15 cellular contexts compared by ENCODE assay signal in the genomic region with DNA sequence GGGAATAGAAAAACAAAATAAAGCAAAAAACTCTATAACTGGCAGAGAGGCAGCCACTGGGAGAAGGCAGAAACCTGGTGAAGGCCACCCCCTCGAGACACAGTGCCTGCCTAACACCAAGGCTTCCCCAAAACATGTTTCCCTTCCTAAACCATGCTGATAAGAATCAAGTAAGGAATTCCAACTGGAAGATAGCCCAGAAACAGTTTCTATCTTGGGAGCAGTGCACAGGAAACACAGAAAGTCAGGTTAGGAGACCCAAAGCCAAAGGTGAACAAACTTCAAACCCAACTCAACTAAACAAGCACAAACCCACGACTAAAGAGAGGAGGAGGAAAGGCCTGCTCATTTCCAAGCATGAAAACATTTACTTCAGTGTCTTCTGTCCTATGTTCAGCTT.
DNase-seq lines count a peak whose midpoint lies in the region; ATAC-seq and TF ChIP-seq lines count a peak whose summit lies in the region.
"Had no signal": no experiment of that assay in that cellular context is flagged by ENCODE, and none has a peak within 500 bp of the region (broad histone marks: within the 10 kb centered on the region; RNA-seq: fewer than 3 reads in every experiment).

No MANE protein-coding gene starts in this region.

- H3K27ac ChIP-seq in brain microvascular endothelial cell (no peak overlapping the region), mesendoderm (ENCODE audit: low read depth, low read length) (no peak overlapping the region), Peyer's patch (no peak overlapping the region), PC-3 (ENCODE audit: low read length) (no peak overlapping the region)
- H3K27ac ChIP-seq: HL-60 had no signal

- H3K4ac ChIP-seq in mesendoderm (ENCODE audit: low read depth, low read length) = no peak overlapping the region

- H2BK15ac ChIP-seq in mesendoderm (replicated peaks; ENCODE audit: low read depth) = no peak overlapping the region

- H2AFZ ChIP-seq in PC-3 (ENCODE audit: low read length) = no peak overlapping the region

- H3K23ac ChIP-seq in mesendoderm (ENCODE audit: low read length) = no peak overlapping the region

- no peak overlapping the region for H3K18ac ChIP-seq in mesendoderm (ENCODE audit: low read length)

- no CpG with 5 or more reads among the region's 2 CpGs for WGBS in mesendoderm (ENCODE audit: extremely low coverage, insufficient coverage, low lambda C conversion rate)

- H4K5ac ChIP-seq in mesendoderm (ENCODE audit: low read length) = no peak overlapping the region

- H3K36me3 Mint-ChIP-seq in activated naive CD8-positive, alpha-beta T cell treated with anti-CD3 and anti-CD28 coated beads, Interleukin-2, amount 50 U/mL, for 24 hours (ENCODE audit: low read depth) = no peaks in the 10 kb centered on the region
- H3K36me3 Mint-ChIP-seq: CD4-positive, CD25-positive, alpha-beta regulatory T cell had no signal

- H4K8ac ChIP-seq in mesendoderm (ENCODE audit: low read depth, low read length) = no peak overlapping the region

- no peaks in the 10 kb centered on the region for H4K20me1 ChIP-seq in PC-3 (ENCODE audit: low read length)

- H3F3A ChIP-seq in PC-3 (ENCODE audit: low read length, unreplicated experiment) = no peaks in the 10 kb centered on the region

- H3K4me1 ChIP-seq in mesendoderm (ENCODE audit: control insufficient read depth, low read depth, low read length) (no peaks in the 10 kb centered on the region), Peyer's patch (no peaks in the 10 kb centered on the region), PC-3 (ENCODE audit: insufficient read depth, low read length) (no peaks in the 10 kb centered on the region)

- H3K4me3 Mint-ChIP-seq in activated naive CD8-positive, alpha-beta T cell treated with anti-CD3 and anti-CD28 coated beads, Interleukin-2, amount 50 U/mL, for 24 hours = no peak overlapping the region
- H3K4me3 Mint-ChIP-seq: CD4-positive, CD25-positive, alpha-beta regulatory T cell; H9 had no signal

- in situ Hi-C loops in brain microvascular endothelial cell (cut with HindIII; ENCODE audit: low pct_ligation_motif_present, low sequenced_read_pairs) = no loop called here

- no peak for TF ChIP-seq POLR2A in Peyer's patch (IDR thresholded peaks at IDR 0.05)

- H3K79me2 ChIP-seq in mesendoderm (ENCODE audit: control insufficient read depth, insufficient read depth, low read length) (no peaks in the 10 kb centered on the region), PC-3 (ENCODE audit: low read length) (no peaks in the 10 kb centered on the region)

- no peaks in the 10 kb centered on the region for H3K27me3 Mint-ChIP-seq in activated naive CD8-positive, alpha-beta T cell treated with anti-CD3 and anti-CD28 coated beads, Interleukin-2, amount 50 U/mL, for 24 hours
- H3K27me3 Mint-ChIP-seq: CD4-positive, CD25-positive, alpha-beta regulatory T cell had no signal

- POLR2A ChIA-PET in PC-3 (lab: Charles Lee; ENCODE audit: unreplicated experiment) = no interaction called here

- no TSS peak for BruUV-seq in PC-3 (replicated peaks; lab: Mats Ljungman, UMichigan)

- H3K27ac Mint-ChIP-seq in activated naive CD8-positive, alpha-beta T cell treated with anti-CD3 and anti-CD28 coated beads, Interleukin-2, amount 50 U/mL, for 24 hours = no peak overlapping the region
- H3K27ac Mint-ChIP-seq: CD4-positive, CD25-positive, alpha-beta regulatory T cell had no signal

- H3K9ac ChIP-seq in mesendoderm (ENCODE audit: low read length) (no peak overlapping the region), PC-3 (ENCODE audit: low read length) (no peak overlapping the region)

- DNase-seq in ELF-1 (ENCODE audit: low read depth, low spot score) (peak; percentile 25), RPMI7951 (ENCODE audit: low read depth) (peak; percentile 32), brain microvascular endothelial cell (peak; percentile 5), mesendoderm (peak; percentile 10), Peyer's patch (no peak), PC-3 (no peak), NCI-H2227 treated with DMSO at 0.1 percent for 48 hours (lab: John Stamatoyannopoulos, UW) (no peak)
- DNase-seq in activated naive CD8-positive, alpha-beta T cell treated with anti-CD3 and anti-CD28 coated beads, Interleukin-2, amount 50 U/mL, for 24 hours = no peak
- DNase-seq: CD4-positive, CD25-positive, alpha-beta regulatory T cell; H9; NCI-H1436 treated with DMSO at 0.1 percent for 48 hours; NCI-H2081; NCI-H524; SIG-M5 had no signal

- intact Hi-C loops in PC-3 (cut with micrococcal nuclease) = no loop called here

- H3K27me3 ChIP-seq in brain microvascular endothelial cell (replicated peaks) (no peaks in the 10 kb centered on the region), mesendoderm (ENCODE audit: insufficient read depth, low read length, poor library complexity) (no peaks in the 10 kb centered on the region), Peyer's patch (no peaks in the 10 kb centered on the region), PC-3 (ENCODE audit: low read length) (no peaks in the 10 kb centered on the region)

- H3K79me1 ChIP-seq in mesendoderm (ENCODE audit: low read length) = no peaks in the 10 kb centered on the region

- no peaks in the 10 kb centered on the region for H3K36me3 ChIP-seq in brain microvascular endothelial cell (replicated peaks)
- H3K36me3 ChIP-seq in mesendoderm (ENCODE audit: control insufficient read depth, insufficient read depth, low read length) = no peaks in the 10 kb centered on the region
- no peaks in the 10 kb centered on the region for H3K36me3 ChIP-seq in Peyer's patch
- H3K36me3 ChIP-seq in PC-3 (ENCODE audit: low read depth, low read length) = no peaks in the 10 kb centered on the region

- no peak overlapping the region for H3K4me3 ChIP-seq in brain microvascular endothelial cell (ENCODE audit: low read depth, low read length)
- no peak overlapping the region for H3K4me3 ChIP-seq in mesendoderm (ENCODE audit: low read length)
- no peak overlapping the region for H3K4me3 ChIP-seq in Peyer's patch
- H3K4me3 ChIP-seq in PC-3 (ENCODE audit: low read length) = no peak overlapping the region

- H3K9me2 ChIP-seq in PC-3 (replicated peaks; ENCODE audit: low read length) = no peaks in the 10 kb centered on the region

- CTCF ChIA-PET in PC-3 (lab: Charles Lee) = no interaction called here

- H2BK5ac ChIP-seq in mesendoderm (ENCODE audit: low read length) = no peak overlapping the region

- H2BK120ac ChIP-seq in mesendoderm (ENCODE audit: low read depth, low read length) = no peak overlapping the region

- no peak overlapping the region for H3K56ac ChIP-seq in mesendoderm (ENCODE audit: low read length)

- H3K9me3 ChIP-seq in Peyer's patch = no peaks in the 10 kb centered on the region
- H3K9me3 ChIP-seq in PC-3 (ENCODE audit: low read length) = no peaks in the 10 kb centered on the region

- H3K4me2 ChIP-seq in mesendoderm (ENCODE audit: low read length) = no peak overlapping the region
- no peak overlapping the region for H3K4me2 ChIP-seq in PC-3 (ENCODE audit: low read length)

- no peaks in the 10 kb centered on the region for H3K9me3 Mint-ChIP-seq in activated naive CD8-positive, alpha-beta T cell treated with anti-CD3 and anti-CD28 coated beads, Interleukin-2, amount 50 U/mL, for 24 hours
- H3K9me3 Mint-ChIP-seq: H9 had no signal

- H2AK5ac ChIP-seq in mesendoderm (ENCODE audit: low read length) = no peak overlapping the region

- TF ChIP-seq CTCF in brain microvascular endothelial cell (IDR thresholded peaks at IDR 0.05; ENCODE audit: low read depth, low read length, missing control alignments) (no peak), Peyer's patch (IDR thresholded peaks at IDR 0.05) (no peak), PC-3 (conservative IDR thresholded peaks at IDR 0.05; ENCODE audit: low read depth, low read length) (no peak)

- H3K4me1 Mint-ChIP-seq in activated naive CD8-positive, alpha-beta T cell treated with anti-CD3 and anti-CD28 coated beads, Interleukin-2, amount 50 U/mL, for 24 hours = no peaks in the 10 kb centered on the region
- H3K4me1 Mint-ChIP-seq: CD4-positive, CD25-positive, alpha-beta regulatory T cell; H9 had no signal

- ATAC-seq in PC-3 = no peak
- no peak for ATAC-seq in activated naive CD8-positive, alpha-beta T cell treated with anti-CD3 and anti-CD28 coated beads, Interleukin-2, amount 50 U/mL, for 24 hours

Comparison
In these comparisons a context has a peak if more than half of its experiments do, and no peak if none do; other contexts are left out.
1. DNase-seq: peak in ELF-1 (single experiment), RPMI7951 (single experiment), brain microvascular endothelial cell (single experiment) and mesendoderm (single experiment); none in Peyer's patch (0 of 3), PC-3 (single experiment), activated naive CD8-positive, alpha-beta T cell treated with anti-CD3 and anti-CD28 coated beads, Interleukin-2, amount 50 U/mL, for 24 hours (single experiment) and NCI-H2227 treated with DMSO at 0.1 percent for 48 hours (single experiment).